Comparison of ENCODE assay signal across 8 cellular contexts in the genomic region with DNA sequence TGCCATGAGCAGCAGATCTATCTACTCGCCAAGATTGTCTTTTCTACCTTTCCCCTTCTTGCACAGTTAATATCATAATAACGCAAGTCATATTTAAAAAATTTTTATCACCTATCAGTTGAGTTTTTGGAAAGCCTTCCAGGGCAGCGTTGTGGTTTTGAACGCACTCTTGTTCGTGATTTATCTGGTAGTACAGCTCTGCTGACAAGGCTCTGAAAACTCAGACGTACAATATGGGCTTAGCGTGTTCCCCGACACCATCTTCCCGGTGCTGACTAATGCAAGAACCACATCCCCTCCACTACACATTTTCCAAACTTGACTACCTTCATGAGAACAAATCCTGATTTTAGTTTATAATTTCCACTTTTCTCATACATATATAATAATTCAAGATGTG. TPM values are rescaled to one million over a fixed set of nuclear protein-coding genes. Genes with fewer than 3 reads are reported as not detected.
DNase-seq lines count a peak whose midpoint lies in the region; ATAC-seq and TF ChIP-seq lines count a peak whose summit lies in the region.

No MANE protein-coding gene starts in this region.

- H3K4me3 ChIP-seq in CD4-positive, alpha-beta memory T cell (ENCODE audit: low read length in 2 of 2) = peak overlapping the region in 1 of 2 donors; percentile 67
- H3K4me3 ChIP-seq in SK-N-MC (peak overlapping the region; percentile 78), esophagus (ENCODE audit: low read depth in 1 of 2, low read length in 2 of 2) (peak overlapping the region in 1 of 2 donors; percentile 58), HAP-1 (no peak overlapping the region)

- H3K36me3 ChIP-seq in CD4-positive, alpha-beta memory T cell (ENCODE audit: insufficient read depth, low read length) = no peaks in the 10 kb centered on the region
- H3K36me3 ChIP-seq in SK-N-MC (ENCODE audit: insufficient read depth, low read length) (no peaks in the 10 kb centered on the region), esophagus (ENCODE audit: control insufficient read depth in 2 of 2, insufficient read depth in 2 of 2, low read length in 1 of 2) (no peaks in the 10 kb centered on the region), HAP-1 (replicated peaks) (no peaks in the 10 kb centered on the region)

- peak overlapping the region; percentile 86 to 98 (median 89) for H3K4me3 Mint-ChIP-seq in CD4-positive, alpha-beta memory T cell
- H3K4me3 Mint-ChIP-seq in progenitor cell of endocrine pancreas (ENCODE audit: low read depth) = peak overlapping the region; percentile 77

- DNase-seq in CD4-positive, alpha-beta memory T cell = peak in 3 of 5 donors; percentile 8 to 44 (median 12)
- no peak for DNase-seq in SK-N-MC (ENCODE audit: low read depth, low spot score)
- no peak for DNase-seq in progenitor cell of endocrine pancreas (ENCODE audit: low spot score, unreplicated experiment)
- no peak for DNase-seq in NCI-H1930 (lab: John Stamatoyannopoulos, UW)
- no peak for DNase-seq in HAP-1 (ENCODE audit: low spot score in 2 of 2)

- CTCF ChIA-PET in CD4-positive, alpha-beta memory T cell (lab: Charles Lee; ENCODE audit: partially characterized antibody) = interaction anchor here (1.1 to 8.1 kb wide), 10 partner anchors 9 to 509 kb away, joined by 3 to 155 read pairs (median 4); no protein-coding TSS in a partner anchor

- peaks cover 8% of the 10 kb centered on the region for H3K27me3 ChIP-seq in CD4-positive, alpha-beta memory T cell (ENCODE audit: insufficient read depth, low read length)
- H3K27me3 ChIP-seq in esophagus (ENCODE audit: control insufficient read depth in 1 of 2, insufficient read depth in 2 of 2, low read length in 2 of 2) = no peaks in the 10 kb centered on the region
- peaks cover 15% of the 10 kb centered on the region; the same call in 1 of the 2 replicates for H3K27me3 ChIP-seq in HAP-1 (ENCODE audit: low read depth)

- in situ Hi-C loops in HAP-1 (cut with MboI; ENCODE audit: low sequenced_read_pairs) = loop anchor here (10.0 kb wide), 1 partner anchor 260 kb away; no protein-coding TSS in a partner anchor

- POLR2A ChIA-PET in CD4-positive, alpha-beta memory T cell (lab: Charles Lee; ENCODE audit: partially characterized antibody) = interaction anchor here (1.0 to 2.1 kb wide), 2 partner anchors 64 to 66 kb away, joined by 3 to 5 read pairs; partner anchors contain the start of gene AUH

- no peak for TF ChIP-seq CTCF in progenitor cell of endocrine pancreas (IDR thresholded peaks at IDR 0.05; ENCODE audit: unreplicated experiment)

- intact Hi-C loops in CD4-positive, alpha-beta memory T cell (cut with micrococcal nuclease) = loop anchor here (5.0 to 10.0 kb wide), 2 partner anchors 302 to 900 kb away; partner anchors contain the start of genes CENPP and NOL8

- ATAC-seq in GM18511 (IDR thresholded peaks at IDR 0.05; ENCODE audit: unreplicated experiment) (no peak), GM18868 (IDR thresholded peaks at IDR 0.05; ENCODE audit: unreplicated experiment) (no peak)

- H3K4me1 ChIP-seq in CD4-positive, alpha-beta memory T cell (ENCODE audit: insufficient read depth, low read length) = peaks cover 36% of the 10 kb centered on the region
- H3K4me1 ChIP-seq in esophagus (ENCODE audit: control insufficient read depth in 2 of 2, insufficient read depth in 2 of 2, low read length in 1 of 2) (peaks cover 0 to 4% of the 10 kb centered on the region in 2 donors), HAP-1 (no peaks in the 10 kb centered on the region; the same call in 1 of the 2 replicates)

- H3K9ac ChIP-seq in SK-N-MC (ENCODE audit: insufficient read length) = no peak overlapping the region

- peaks cover 34 to 45% (median 40%) of the 10 kb centered on the region in 4 donors for H3K4me1 Mint-ChIP-seq in CD4-positive, alpha-beta memory T cell
- H3K4me1 Mint-ChIP-seq in progenitor cell of endocrine pancreas (ENCODE audit: low read depth) = peaks cover 24% of the 10 kb centered on the region

- peaks cover 18 to 20% of the 10 kb centered on the region in 2 donors for H3K27me3 Mint-ChIP-seq in CD4-positive, alpha-beta memory T cell
- peaks cover 34% of the 10 kb centered on the region for H3K27me3 Mint-ChIP-seq in progenitor cell of endocrine pancreas

- WGBS in esophagus, 2 donors = 64 to 83% methylated on average over 9 of the region's 9 CpGs

- no peak overlapping the region for H3K27ac ChIP-seq in CD4-positive, alpha-beta memory T cell (ENCODE audit: low read depth, low read length)
- H3K27ac ChIP-seq in SK-N-MC = no peak overlapping the region
- peak overlapping the region; percentile 92 to 93 for H3K27ac ChIP-seq in esophagus (ENCODE audit: low read depth in 2 of 2, low read length in 1 of 2)

- no peaks in the 10 kb centered on the region for H3K9me3 Mint-ChIP-seq in CD4-positive, alpha-beta memory T cell
- H3K9me3 Mint-ChIP-seq in progenitor cell of endocrine pancreas (ENCODE audit: low read depth) = no peaks in the 10 kb centered on the region

- peak overlapping the region; percentile 39 to 92 (median 90) for H3K27ac Mint-ChIP-seq in CD4-positive, alpha-beta memory T cell
- H3K27ac Mint-ChIP-seq in progenitor cell of endocrine pancreas = no peak overlapping the region

- H3K9me3 ChIP-seq in CD4-positive, alpha-beta memory T cell (ENCODE audit: control insufficient read depth in 1 of 2, low read length in 2 of 2) = no peaks in the 10 kb centered on the region
- H3K9me3 ChIP-seq in SK-N-MC (ENCODE audit: low read depth, low read length) (no peaks in the 10 kb centered on the region), esophagus (ENCODE audit: control insufficient read depth in 2 of 2, insufficient read depth in 1 of 2, low read depth in 1 of 2, low read length in 1 of 2) (no peaks in the 10 kb centered on the region), HAP-1 (no peaks in the 10 kb centered on the region)

- peaks cover 0 to 18% of the 10 kb centered on the region in 2 donors for H3K36me3 Mint-ChIP-seq in CD4-positive, alpha-beta memory T cell
- H3K36me3 Mint-ChIP-seq in progenitor cell of endocrine pancreas (ENCODE audit: insufficient read depth) = no peaks in the 10 kb centered on the region

RNA-seq across cellular contexts. Expression of gene NFIL3, which starts 1.6 kb away (rescaled TPM):
- 1 to 10 TPM; 2.9 to 3.3 TPM for total RNA-seq in CD4-positive, alpha-beta memory T cell
- polyA plus RNA-seq in CD4-positive, alpha-beta memory T cell = 1 to 10 TPM; 1.8 to 2.3 TPM
- polyA plus RNA-seq in esophagus = 10 to 100 TPM in 1 of 2 donors, 1 to 10 TPM in 1; 5.0 to 12.7 TPM
- 21.7 and 22.0 TPM in 2 replicates for total RNA-seq in progenitor cell of endocrine pancreas

Comparison
In these comparisons a context has a peak if more than half of its experiments do, and no peak if none do; other contexts are left out.
1. DNase-seq: peak in CD4-positive, alpha-beta memory T cell (3 of 5); none in SK-N-MC (single experiment), progenitor cell of endocrine pancreas (single experiment), NCI-H1930 (0 of 2) and HAP-1 (0 of 2).
2. H3K27ac ChIP-seq: peak in esophagus (2 of 2); none in CD4-positive, alpha-beta memory T cell (single experiment) and SK-N-MC (single experiment).